In the genomic region with DNA sequence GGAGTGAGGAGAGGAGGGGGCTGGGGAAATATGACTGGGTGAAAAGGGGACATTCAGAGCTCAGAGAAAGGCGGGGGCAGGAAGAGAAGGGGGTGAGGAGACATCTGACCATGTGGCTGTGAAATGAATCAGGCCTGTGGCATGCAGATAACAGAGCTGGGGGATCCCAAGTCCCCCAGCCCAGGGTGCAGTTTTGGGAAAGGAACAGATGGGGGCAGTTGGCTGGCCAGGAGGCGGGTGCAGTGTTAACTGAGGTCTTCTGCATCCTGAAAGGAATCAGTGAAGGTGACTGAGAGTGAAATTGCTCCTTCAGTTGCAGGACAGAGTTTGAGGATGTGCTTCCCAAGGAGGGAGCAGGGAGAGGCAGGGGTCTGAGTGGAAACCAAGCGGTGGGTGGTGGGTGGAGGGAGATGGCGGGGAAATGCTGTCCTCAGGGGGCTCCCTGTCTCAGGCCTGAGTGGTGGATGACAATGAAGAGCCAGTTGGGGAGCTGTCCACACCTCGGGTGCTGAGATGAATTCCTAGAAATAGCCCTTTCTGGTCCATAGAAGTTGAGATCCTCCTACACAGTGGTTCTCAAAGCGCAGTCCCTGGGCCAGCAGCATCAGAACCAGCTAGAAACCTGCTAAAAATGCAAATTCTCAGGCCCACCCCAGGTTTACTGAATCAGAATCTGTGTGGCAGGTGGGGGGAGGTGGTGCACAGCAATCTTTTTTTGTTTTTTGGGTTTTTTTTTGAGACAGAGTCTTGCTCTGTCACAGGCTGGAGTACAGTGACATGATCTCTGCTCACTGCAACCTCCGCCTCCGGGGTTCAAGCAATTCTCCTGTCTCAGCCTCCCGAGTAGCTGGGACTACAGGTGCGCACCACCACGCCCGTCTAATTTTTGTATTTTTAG, we compare ENCODE assay signal across 11 cellular contexts. TPM values are rescaled to one million over a fixed set of nuclear protein-coding genes. Genes with fewer than 3 reads are reported as not detected.
A peak's percentile ranks its signal among the peaks of the same experiment; 100 is the strongest.
DNase-seq lines count a peak whose midpoint lies in the region; ATAC-seq and TF ChIP-seq lines count a peak whose summit lies in the region.
"Had no signal": no experiment of that assay in that cellular context is flagged by ENCODE, and none has a peak within 500 bp of the region (broad histone marks: within the 10 kb centered on the region; RNA-seq: fewer than 3 reads in every experiment).

No MANE protein-coding gene starts in this region.

- DNase-seq in GM13976 (ENCODE audit: low spot score) (peak; percentile 65), M059J (ENCODE audit: low read depth) (peak; percentile 57), astrocyte of the spinal cord (ENCODE audit: low read depth, low spot score) (peak; percentile 29), superior temporal gyrus (ENCODE audit: extremely low spot score) (no peak), kidney tubule cell (ENCODE audit: low spot score) (no peak), T-helper 17 cell (no peak), NCI-H1436 (lab: John Stamatoyannopoulos, UW) (no peak)
- DNase-seq: mucosa of descending colon, NCI-H510A treated with DMSO at 0.1 percent for 48 hours had no signal

- H3K9ac ChIP-seq in liver (ENCODE audit: low read depth in 1 of 2, low read length in 2 of 2) = no peak overlapping the region

- in situ Hi-C loops in GM13976 (cut with MboI; ENCODE audit: low sequenced_read_pairs, unreplicated experiment) = no loop called here
- in situ Hi-C loops in astrocyte of the spinal cord (cut with HindIII; ENCODE audit: low sequenced_read_pairs) = no loop called here

- no peaks in the 10 kb centered on the region for H3K27me3 Mint-ChIP-seq in T-helper 17 cell

- H3K27ac Mint-ChIP-seq in T-helper 17 cell = no peak overlapping the region

- no peak overlapping the region for H3K4me3 ChIP-seq in astrocyte of the spinal cord (ENCODE audit: low read depth, low read length)
- H3K4me3 ChIP-seq in liver (ENCODE audit: low read depth in 1 of 3, low read length in 3 of 3) = no peak overlapping the region
- H3K4me3 ChIP-seq: mucosa of descending colon, skin epidermis had no signal

- TF ChIP-seq CTCF in GM13976 (IDR thresholded peaks at IDR 0.05; ENCODE audit: borderline replicate concordance, control extremely low read depth, extremely low read depth, insufficient read depth, missing control alignments) = no peak
- TF ChIP-seq CTCF in astrocyte of the spinal cord (IDR thresholded peaks at IDR 0.05; ENCODE audit: low read depth, low read length) = no peak
- no peak for TF ChIP-seq CTCF in liver (IDR thresholded peaks at IDR 0.05; ENCODE audit: low read depth, low read length, missing input control)

- H3K36me3 ChIP-seq in liver (ENCODE audit: control insufficient read depth in 4 of 4, insufficient read depth in 3 of 4, low read depth in 1 of 4, low read length in 3 of 4) = no peaks in the 10 kb centered on the region

- no peak for ATAC-seq in T-helper 17 cell
- ATAC-seq: mucosa of descending colon had no signal

- H3K27me3 ChIP-seq in liver (ENCODE audit: control insufficient read depth in 4 of 4, insufficient read depth in 4 of 4, low read length in 3 of 4) = no peaks in the 10 kb centered on the region

- no peak overlapping the region for H3K27ac ChIP-seq in liver (ENCODE audit: low read depth in 1 of 2, low read length in 2 of 2)
- H3K27ac ChIP-seq: skin epidermis had no signal

- H3K9me3 ChIP-seq in liver (ENCODE audit: control insufficient read depth in 4 of 4, low read length in 3 of 4) (no peaks in the 10 kb centered on the region), T-helper 17 cell (ENCODE audit: control insufficient read depth, low read length, poor library complexity, severe bottlenecking) (no peaks in the 10 kb centered on the region)
- H3K9me3 ChIP-seq: mucosa of descending colon had no signal

- peaks cover 15% of the 10 kb centered on the region for H3K4me1 Mint-ChIP-seq in T-helper 17 cell

- H3K4me1 ChIP-seq in liver (ENCODE audit: control insufficient read depth in 4 of 4, insufficient read depth in 4 of 4, low read length in 3 of 4) = no peaks in the 10 kb centered on the region

- H3K36me3 Mint-ChIP-seq in T-helper 17 cell (ENCODE audit: low read depth) = peaks cover 3% of the 10 kb centered on the region

- no peak for TF ChIP-seq RAD21 in liver (IDR thresholded peaks at IDR 0.05)

- no peak overlapping the region for H3K4me3 Mint-ChIP-seq in T-helper 17 cell

- WGBS in liver = 78% methylated on average over 12 of the region's 12 CpGs

TF ChIP-seq in liver, 16 proteins besides CTCF, POLR2A, EP300 and RAD21:
- TF ChIP-seq FOXA2 (IDR thresholded peaks at IDR 0.05) = no peak
- TF ChIP-seq, protein P1, sequence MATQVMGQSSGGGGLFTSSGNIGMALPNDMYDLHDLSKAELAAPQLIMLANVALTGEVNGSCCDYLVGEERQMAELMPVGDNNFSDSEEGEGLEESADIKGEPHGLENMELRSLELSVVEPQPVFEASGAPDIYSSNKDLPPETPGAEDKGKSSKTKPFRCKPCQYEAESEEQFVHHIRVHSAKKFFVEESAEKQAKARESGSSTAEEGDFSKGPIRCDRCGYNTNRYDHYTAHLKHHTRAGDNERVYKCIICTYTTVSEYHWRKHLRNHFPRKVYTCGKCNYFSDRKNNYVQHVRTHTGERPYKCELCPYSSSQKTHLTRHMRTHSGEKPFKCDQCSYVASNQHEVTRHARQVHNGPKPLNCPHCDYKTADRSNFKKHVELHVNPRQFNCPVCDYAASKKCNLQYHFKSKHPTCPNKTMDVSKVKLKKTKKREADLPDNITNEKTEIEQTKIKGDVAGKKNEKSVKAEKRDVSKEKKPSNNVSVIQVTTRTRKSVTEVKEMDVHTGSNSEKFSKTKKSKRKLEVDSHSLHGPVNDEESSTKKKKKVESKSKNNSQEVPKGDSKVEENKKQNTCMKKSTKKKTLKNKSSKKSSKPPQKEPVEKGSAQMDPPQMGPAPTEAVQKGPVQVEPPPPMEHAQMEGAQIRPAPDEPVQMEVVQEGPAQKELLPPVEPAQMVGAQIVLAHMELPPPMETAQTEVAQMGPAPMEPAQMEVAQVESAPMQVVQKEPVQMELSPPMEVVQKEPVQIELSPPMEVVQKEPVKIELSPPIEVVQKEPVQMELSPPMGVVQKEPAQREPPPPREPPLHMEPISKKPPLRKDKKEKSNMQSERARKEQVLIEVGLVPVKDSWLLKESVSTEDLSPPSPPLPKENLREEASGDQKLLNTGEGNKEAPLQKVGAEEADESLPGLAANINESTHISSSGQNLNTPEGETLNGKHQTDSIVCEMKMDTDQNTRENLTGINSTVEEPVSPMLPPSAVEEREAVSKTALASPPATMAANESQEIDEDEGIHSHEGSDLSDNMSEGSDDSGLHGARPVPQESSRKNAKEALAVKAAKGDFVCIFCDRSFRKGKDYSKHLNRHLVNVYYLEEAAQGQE (IDR thresholded peaks at IDR 0.05) = peak; percentile 97
- TF ChIP-seq HNF4A (conservative IDR thresholded peaks at IDR 0.05) = no peak
- no peak for TF ChIP-seq EGR1 (IDR thresholded peaks at IDR 0.05; ENCODE audit: low read depth in 2 of 2)
- no peak for TF ChIP-seq FOXA1 (IDR thresholded peaks at IDR 0.05)
- TF ChIP-seq, protein P2, sequence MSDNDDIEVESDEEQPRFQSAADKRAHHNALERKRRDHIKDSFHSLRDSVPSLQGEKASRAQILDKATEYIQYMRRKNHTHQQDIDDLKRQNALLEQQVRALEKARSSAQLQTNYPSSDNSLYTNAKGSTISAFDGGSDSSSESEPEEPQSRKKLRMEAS (IDR thresholded peaks at IDR 0.05) = no peak
TF ChIP-seq in liver: peak in this region for 1.

RNA-seq across cellular contexts. Expression of a gene that starts 26.0 kb away (rescaled TPM):
- 61.9 and 87.7 TPM in 2 replicates for total RNA-seq in M059J (2014; rRNA removed; shearing (Covaris generic))
- total RNA-seq in liver (10 to 100 TPM; 14.1 to 41.0 TPM), T-helper 17 cell (10 to 100 TPM; 29.6 to 43.7 TPM)
- 10 to 100 TPM; 44.3 to 54.8 TPM for polyA plus RNA-seq in liver

Comparison
In these comparisons a context has a peak if more than half of its experiments do, and no peak if none do; other contexts are left out.
1. DNase-seq: peak in GM13976 (single experiment), M059J (single experiment) and astrocyte of the spinal cord (single experiment); none in superior temporal gyrus (single experiment), kidney tubule cell (single experiment), T-helper 17 cell (0 of 3) and NCI-H1436 (single experiment).